ENCODE assay signal across 16 cellular contexts in genomic region chr16:82650804-82651203, GRCh38. TPM values are rescaled to one million over a fixed set of nuclear protein-coding genes. Genes with fewer than 3 reads are reported as not detected.
DNase-seq lines count a peak whose midpoint lies in the region; ATAC-seq and TF ChIP-seq lines count a peak whose summit lies in the region.
"Had no signal": no experiment of that assay in that cellular context is flagged by ENCODE, and none has a peak within 500 bp of the region (broad histone marks: within the 10 kb centered on the region; RNA-seq: fewer than 3 reads in every experiment).

No MANE protein-coding gene starts in this region.

- no peak for TF ChIP-seq CTCF in RWPE2 (IDR thresholded peaks at IDR 0.05; ENCODE audit: poor library complexity, severe bottlenecking)
- TF ChIP-seq CTCF in WERI-Rb-1 (IDR thresholded peaks at IDR 0.05; ENCODE audit: low read depth, low read length): no peak

- no peak for DNase-seq in activated CD4-positive, alpha-beta memory T cell treated with anti-CD3 and anti-CD28 coated beads, Interleukin-2, amount 10 ng/mL, durations not matched to agents 7 days and 5 days
- no peak for DNase-seq in activated CD4-positive, alpha-beta memory T cell treated with anti-CD3 and anti-CD28 coated beads for 36 hours
- peak in 2 of 5 donors; percentile 23 to 27 for DNase-seq in CD4-positive, alpha-beta memory T cell
- no peak for DNase-seq in RWPE2 (ENCODE audit: low spot score)
- no peak for DNase-seq in effector memory CD4-positive, alpha-beta T cell
- no peak for DNase-seq in WERI-Rb-1
- no peak for DNase-seq in NK-92 (lab: John Stamatoyannopoulos, UW; ENCODE audit: unreplicated experiment)
- DNase-seq: COR-L47, GF-D8, NCI-H1417 treated with DMSO at 0.1 percent for 48 hours, NCI-H2029, NCI-H774, PC-9 had no signal

- H3K4me1 ChIP-seq in CD4-positive, alpha-beta memory T cell (ENCODE audit: insufficient read depth, low read length): peaks cover 68% of the 10 kb centered on the region
- peaks cover 47% of the 10 kb centered on the region for H3K4me1 ChIP-seq in RWPE2 (ENCODE audit: insufficient read depth, poor library complexity, severe bottlenecking)
- H3K4me1 ChIP-seq in effector memory CD4-positive, alpha-beta T cell (ENCODE audit: control insufficient read depth, insufficient read depth, low read length, poor library complexity, severe bottlenecking): peaks cover 44% of the 10 kb centered on the region

- ATAC-seq in RWPE2 (ENCODE audit: low read depth): no peak

- CTCF ChIA-PET in activated CD4-positive, alpha-beta memory T cell treated with anti-CD3 and anti-CD28 coated beads, Interleukin-2, amount 10 ng/mL, durations not matched to agents 7 days and 5 days (lab: Charles Lee): interaction anchor here (5.3 kb wide), 1 partner anchor 10 kb away, joined by 39 read pairs; no protein-coding TSS in a partner anchor
- CTCF ChIA-PET in activated CD4-positive, alpha-beta memory T cell treated with anti-CD3 and anti-CD28 coated beads for 36 hours (lab: Charles Lee): interaction anchor here (2.2 kb wide), 1 partner anchor 20 kb away, joined by 12 read pairs; no protein-coding TSS in a partner anchor
- CTCF ChIA-PET in CD4-positive, alpha-beta memory T cell (lab: Charles Lee; ENCODE audit: partially characterized antibody): interaction anchor here (10.1 kb wide), 1 partner anchor 8 kb away, joined by 123 read pairs; no protein-coding TSS in a partner anchor

- no peaks in the 10 kb centered on the region for H3K9me3 ChIP-seq in CD4-positive, alpha-beta memory T cell (ENCODE audit: control insufficient read depth in 1 of 2, low read length in 2 of 2)
- H3K9me3 ChIP-seq in RWPE2 (ENCODE audit: severe bottlenecking): no peaks in the 10 kb centered on the region
- no peaks in the 10 kb centered on the region for H3K9me3 ChIP-seq in effector memory CD4-positive, alpha-beta T cell (ENCODE audit: control insufficient read depth, low read length)
- no peaks in the 10 kb centered on the region for H3K9me3 ChIP-seq in WERI-Rb-1 (ENCODE audit: severe bottlenecking)
- H3K9me3 ChIP-seq: BLaER1, HAP-1 had no signal

- no peaks in the 10 kb centered on the region for H3K9me3 Mint-ChIP-seq in activated CD4-positive, alpha-beta memory T cell treated with anti-CD3 and anti-CD28 coated beads, Interleukin-2, amount 10 ng/mL, durations not matched to agents 7 days and 5 days
- no peaks in the 10 kb centered on the region for H3K9me3 Mint-ChIP-seq in activated CD4-positive, alpha-beta memory T cell treated with anti-CD3 and anti-CD28 coated beads for 36 hours
- H3K9me3 Mint-ChIP-seq in CD4-positive, alpha-beta memory T cell: peaks cover 0 to 1% (median 0%) of the 10 kb centered on the region in 8 donors

- no peaks in the 10 kb centered on the region for H3K36me3 ChIP-seq in CD4-positive, alpha-beta memory T cell (ENCODE audit: insufficient read depth, low read length)
- H3K36me3 ChIP-seq in RWPE2 (ENCODE audit: low read depth) (no peaks in the 10 kb centered on the region), WERI-Rb-1 (no peaks in the 10 kb centered on the region)
- H3K36me3 ChIP-seq in effector memory CD4-positive, alpha-beta T cell (ENCODE audit: control insufficient read depth, insufficient read depth, low read length): no peaks in the 10 kb centered on the region
- H3K36me3 ChIP-seq: BLaER1, HAP-1 had no signal

- POLR2A ChIA-PET in activated CD4-positive, alpha-beta memory T cell treated with anti-CD3 and anti-CD28 coated beads, Interleukin-2, amount 10 ng/mL, durations not matched to agents 7 days and 5 days (lab: Charles Lee): no interaction called here
- POLR2A ChIA-PET in activated CD4-positive, alpha-beta memory T cell treated with anti-CD3 and anti-CD28 coated beads for 36 hours (lab: Charles Lee): interaction anchor here (0.7 kb wide), 1 partner anchor 778 kb away, joined by 3 read pairs; no protein-coding TSS in a partner anchor
- POLR2A ChIA-PET in CD4-positive, alpha-beta memory T cell (lab: Charles Lee; ENCODE audit: partially characterized antibody): no interaction called here

- H3K27me3 Mint-ChIP-seq in activated CD4-positive, alpha-beta memory T cell treated with anti-CD3 and anti-CD28 coated beads, Interleukin-2, amount 10 ng/mL, durations not matched to agents 7 days and 5 days: no peaks in the 10 kb centered on the region
- H3K27me3 Mint-ChIP-seq in activated CD4-positive, alpha-beta memory T cell treated with anti-CD3 and anti-CD28 coated beads for 36 hours: no peaks in the 10 kb centered on the region
- no peaks in the 10 kb centered on the region for H3K27me3 Mint-ChIP-seq in CD4-positive, alpha-beta memory T cell

- intact Hi-C loops in activated CD4-positive, alpha-beta memory T cell treated with anti-CD3 and anti-CD28 coated beads for 36 hours (cut with micrococcal nuclease): loop anchor here (10.0 kb wide), 1 partner anchor 1646 kb away; the partner anchor contains the start of genes CENPN and CMC2
- intact Hi-C loops in CD4-positive, alpha-beta memory T cell (cut with micrococcal nuclease): loop anchor here (5.0 to 10.0 kb wide), 2 partner anchors 1156 to 1336 kb away; partner anchors contain the start of genes GAN and HSBP1

- peaks cover 70% of the 10 kb centered on the region for H3K4me1 Mint-ChIP-seq in activated CD4-positive, alpha-beta memory T cell treated with anti-CD3 and anti-CD28 coated beads, Interleukin-2, amount 10 ng/mL, durations not matched to agents 7 days and 5 days
- peaks cover 63% of the 10 kb centered on the region for H3K4me1 Mint-ChIP-seq in activated CD4-positive, alpha-beta memory T cell treated with anti-CD3 and anti-CD28 coated beads for 36 hours (ENCODE audit: low read depth)
- peaks cover 57 to 86% (median 69%) of the 10 kb centered on the region in 4 donors for H3K4me1 Mint-ChIP-seq in CD4-positive, alpha-beta memory T cell

- peak overlapping the region; percentile 97 for H3K27ac Mint-ChIP-seq in activated CD4-positive, alpha-beta memory T cell treated with anti-CD3 and anti-CD28 coated beads, Interleukin-2, amount 10 ng/mL, durations not matched to agents 7 days and 5 days
- no peak overlapping the region for H3K27ac Mint-ChIP-seq in activated CD4-positive, alpha-beta memory T cell treated with anti-CD3 and anti-CD28 coated beads for 36 hours
- peak overlapping the region; percentile 52 to 86 (median 69) for H3K27ac Mint-ChIP-seq in CD4-positive, alpha-beta memory T cell

- H3K27ac ChIP-seq in CD4-positive, alpha-beta memory T cell (ENCODE audit: low read depth, low read length): no peak overlapping the region
- H3K27ac ChIP-seq in RWPE2 (ENCODE audit: poor library complexity, severe bottlenecking) (peak overlapping the region; percentile 99), WERI-Rb-1 (no peak overlapping the region)
- H3K27ac ChIP-seq in effector memory CD4-positive, alpha-beta T cell (ENCODE audit: insufficient read depth, low read length, poor library complexity, severe bottlenecking): peak overlapping the region; percentile 76
- H3K27ac ChIP-seq: BLaER1, PC-9 had no signal

- H3K4me3 ChIP-seq in CD4-positive, alpha-beta memory T cell (ENCODE audit: low read length in 2 of 2): no peak overlapping the region
- H3K4me3 ChIP-seq in RWPE2 (ENCODE audit: severe bottlenecking) (no peak overlapping the region), WERI-Rb-1 (ENCODE audit: low read depth, low read length) (no peak overlapping the region)
- no peak overlapping the region for H3K4me3 ChIP-seq in effector memory CD4-positive, alpha-beta T cell (ENCODE audit: insufficient read depth, low read depth, low read length, poor library complexity, severe bottlenecking)
- H3K4me3 ChIP-seq: BLaER1, HAP-1, PC-9 had no signal

- peaks cover 2% of the 10 kb centered on the region for H3K36me3 Mint-ChIP-seq in activated CD4-positive, alpha-beta memory T cell treated with anti-CD3 and anti-CD28 coated beads, Interleukin-2, amount 10 ng/mL, durations not matched to agents 7 days and 5 days (ENCODE audit: low read depth)
- no peaks in the 10 kb centered on the region for H3K36me3 Mint-ChIP-seq in activated CD4-positive, alpha-beta memory T cell treated with anti-CD3 and anti-CD28 coated beads for 36 hours
- H3K36me3 Mint-ChIP-seq in CD4-positive, alpha-beta memory T cell: no peaks in the 10 kb centered on the region

- no peaks in the 10 kb centered on the region for H3K27me3 ChIP-seq in CD4-positive, alpha-beta memory T cell (ENCODE audit: insufficient read depth, low read length)
- H3K27me3 ChIP-seq in RWPE2 (ENCODE audit: insufficient read depth, poor library complexity, severe bottlenecking) (no peaks in the 10 kb centered on the region), WERI-Rb-1 (ENCODE audit: insufficient read depth, low read depth, severe bottlenecking) (no peaks in the 10 kb centered on the region)
- H3K27me3 ChIP-seq in effector memory CD4-positive, alpha-beta T cell (replicated peaks; ENCODE audit: control insufficient read depth, insufficient read depth, low read length, poor library complexity, severe bottlenecking): no peaks in the 10 kb centered on the region
- H3K27me3 ChIP-seq: BLaER1 had no signal

- H3K4me3 Mint-ChIP-seq in activated CD4-positive, alpha-beta memory T cell treated with anti-CD3 and anti-CD28 coated beads, Interleukin-2, amount 10 ng/mL, durations not matched to agents 7 days and 5 days: no peak overlapping the region
- no peak overlapping the region for H3K4me3 Mint-ChIP-seq in activated CD4-positive, alpha-beta memory T cell treated with anti-CD3 and anti-CD28 coated beads for 36 hours
- peak overlapping the region; percentile 11 to 62 (median 54) for H3K4me3 Mint-ChIP-seq in CD4-positive, alpha-beta memory T cell

RNA-seq across cellular contexts. Expression of gene CDH13, which starts 24.0 kb away (rescaled TPM):
- not detected for total RNA-seq in activated CD4-positive, alpha-beta memory T cell treated with anti-CD3 and anti-CD28 coated beads, Interleukin-2, amount 10 ng/mL, durations not matched to agents 7 days and 5 days
- not detected for total RNA-seq in activated CD4-positive, alpha-beta memory T cell treated with anti-CD3 and anti-CD28 coated beads for 36 hours
- not detected for total RNA-seq in CD4-positive, alpha-beta memory T cell
- polyA plus RNA-seq in CD4-positive, alpha-beta memory T cell: not detected
- total RNA-seq: HT-29 had no signal

Comparison
In these comparisons a context has a peak if more than half of its experiments do, and no peak if none do; other contexts are left out.
1. H3K4me3 Mint-ChIP-seq: peak in CD4-positive, alpha-beta memory T cell (8 of 8); none in activated CD4-positive, alpha-beta memory T cell treated with anti-CD3 and anti-CD28 coated beads, Interleukin-2, amount 10 ng/mL, durations not matched to agents 7 days and 5 days (single experiment) and activated CD4-positive, alpha-beta memory T cell treated with anti-CD3 and anti-CD28 coated beads for 36 hours (single experiment).
2. H3K27ac ChIP-seq: peak in RWPE2 (single experiment) and effector memory CD4-positive, alpha-beta T cell (single experiment); none in CD4-positive, alpha-beta memory T cell (single experiment) and WERI-Rb-1 (single experiment).